ENCODE assay signal across 9 cellular contexts in the genomic region with DNA sequence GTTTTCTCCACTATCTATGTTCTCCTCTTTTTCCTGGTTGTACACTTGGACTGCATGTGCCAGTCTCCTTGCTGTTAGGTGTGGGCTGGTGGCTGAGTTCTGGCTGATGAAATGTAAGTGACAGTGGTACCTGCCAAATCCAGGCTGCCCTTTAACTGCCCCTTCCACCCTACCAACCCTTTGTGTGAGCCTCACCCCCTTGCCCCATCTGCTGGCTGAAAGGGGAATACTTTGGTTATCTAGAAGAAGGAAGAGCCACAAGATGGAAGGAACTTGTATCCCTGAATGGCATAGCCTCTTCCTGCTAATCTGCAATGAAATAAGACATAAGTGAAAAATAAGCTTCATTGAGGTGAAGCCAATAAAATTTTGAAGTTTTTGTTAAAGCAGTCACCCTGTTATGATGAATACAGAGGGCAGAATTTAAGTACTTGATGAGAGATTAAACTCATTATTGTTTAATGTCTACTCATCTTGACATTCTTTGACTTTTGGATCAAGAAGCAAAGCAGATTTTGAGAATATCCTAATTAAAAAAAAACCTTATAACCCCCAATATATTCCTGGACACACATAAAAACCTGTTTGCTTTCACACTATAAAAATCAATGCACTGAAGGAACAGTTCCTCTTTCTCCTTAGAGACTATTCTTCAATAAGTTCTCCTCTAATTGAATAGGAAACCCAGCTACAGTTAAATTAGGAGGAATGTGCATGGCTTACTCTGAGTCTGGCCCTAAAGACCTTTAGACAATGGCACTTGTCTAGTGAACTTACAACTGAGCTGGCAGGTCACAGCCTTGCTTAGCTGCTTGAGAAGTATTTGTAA.
DNase-seq lines count a peak whose midpoint lies in the region; ATAC-seq, FAIRE-seq and TF ChIP-seq lines count a peak whose summit lies in the region.
"Had no signal": no experiment of that assay in that cellular context is flagged by ENCODE, and none has a peak within 500 bp of the region (broad histone marks: within the 10 kb centered on the region; RNA-seq: fewer than 3 reads in every experiment).

No MANE protein-coding gene starts in this region.

- RAD21 ChIA-PET in GM12878 (lab: Charles Lee; ENCODE audit: unreplicated experiment): interaction anchor here (0.6 to 4.9 kb wide), 44 partner anchors 9 to 1026 kb away, joined by 3 to 53 read pairs (median 5); a partner anchor contains a TSS

- no peak for TF ChIP-seq POLR2A in GM12878 (IDR thresholded peaks at IDR 0.05; ENCODE audit: low read depth, low read length)

- TF ChIP-seq RAD21 in GM12878 (IDR thresholded peaks at IDR 0.05; ENCODE audit: insufficient read depth, low read depth, low read length): peak; percentile 94

- in situ Hi-C loops in GM12878 (cut with MboI): no loop called here

- FAIRE-seq in GM12878 (lab: Jason Lieb, UNC): peak; percentile 84

- H3K79me2 ChIP-seq in GM12878 (ENCODE audit: control insufficient read depth, insufficient read depth, low read length): no peaks in the 10 kb centered on the region; the same call in 1 of the 2 replicates

- peak overlapping the region; percentile 24 for H3K27ac ChIP-seq in GM12878 (ENCODE audit: control insufficient read depth, insufficient read depth)
- H3K27ac ChIP-seq in lung (ENCODE audit: low read depth in 1 of 2, low read length in 1 of 2): no peak overlapping the region
- H3K27ac ChIP-seq: BLaER1 treated with 17β-estradiol and CSF1 and Interleukin-3, amounts not matched to agents 10 nM and 100 nM had no signal

- H3K27me3 ChIP-seq in GM12878 (replicated peaks in 1 of 2; ENCODE audit: control insufficient read depth in 2 of 2, insufficient read depth in 2 of 2, low read length in 1 of 2) (no peaks in the 10 kb centered on the region), lung (ENCODE audit: control insufficient read depth, insufficient read depth) (no peaks in the 10 kb centered on the region)
- H3K27me3 ChIP-seq: BLaER1 treated with 17β-estradiol and CSF1 and Interleukin-3, amounts not matched to agents 10 nM and 100 nM had no signal

- no TSS peak for BruUV-seq in GM12878 (replicated peaks; lab: Mats Ljungman, UMichigan)

- no peak for TF ChIP-seq EP300 in GM12878 (IDR thresholded peaks at IDR 0.05; ENCODE audit: borderline replicate concordance in 1 of 2, control insufficient read depth in 1 of 2, low read depth in 2 of 2, low read length in 2 of 2)

- DNase-seq in NCI-H146 (lab: John Stamatoyannopoulos, UW) (peak; percentile 39), NCI-H146 treated with DMSO at 0.1 percent for 48 hours (lab: John Stamatoyannopoulos, UW; ENCODE audit: unreplicated experiment) (no peak), HS-27A (ENCODE audit: low read depth) (peak; percentile 23), RKO (ENCODE audit: low spot score) (peak; percentile 30), GM12878 (ENCODE audit: low read depth, low spot score) (no peak), lung (ENCODE audit: low spot score) (peak; percentile 51)

- no peak overlapping the region for H3K4me3 ChIP-seq in GM12878
- no peak overlapping the region for H3K4me3 ChIP-seq in lung
- H3K4me3 ChIP-seq: BLaER1 treated with 17β-estradiol and CSF1 and Interleukin-3, amounts not matched to agents 10 nM and 100 nM had no signal

- no peaks in the 10 kb centered on the region for H4K20me1 ChIP-seq in GM12878 (ENCODE audit: control insufficient read depth, insufficient read depth)
- H4K20me1 ChIP-seq: BLaER1 treated with 17β-estradiol and CSF1 and Interleukin-3, amounts not matched to agents 10 nM and 100 nM had no signal

- no peaks in the 10 kb centered on the region for H3K36me3 ChIP-seq in GM12878 (ENCODE audit: control insufficient read depth in 2 of 2, insufficient read depth in 2 of 2, low read length in 1 of 2)
- H3K36me3 ChIP-seq in lung (ENCODE audit: control insufficient read depth in 2 of 2, insufficient read depth in 2 of 2, low read length in 2 of 2): no peaks in the 10 kb centered on the region
- H3K36me3 ChIP-seq: BLaER1 treated with 17β-estradiol and CSF1 and Interleukin-3, amounts not matched to agents 10 nM and 100 nM had no signal

- CTCF ChIA-PET in GM12878 (lab: Yijun Ruan, JAX): interaction anchor here (0.6 to 4.8 kb wide), 59 partner anchors 9 to 1026 kb away, joined by 3 to 53 read pairs (median 5); a partner anchor contains a TSS

- no peak overlapping the region for H3K9ac ChIP-seq in GM12878 (ENCODE audit: control insufficient read depth, insufficient read depth, low read length)
- H3K9ac ChIP-seq: BLaER1 treated with 17β-estradiol and CSF1 and Interleukin-3, amounts not matched to agents 10 nM and 100 nM had no signal

- H3K4me1 ChIP-seq in GM12878 (ENCODE audit: control insufficient read depth, insufficient read depth, low read length) (peaks cover 31% of the 10 kb centered on the region), lung (ENCODE audit: control insufficient read depth in 2 of 2, insufficient read depth in 2 of 2, low read length in 2 of 2) (peaks cover 1 to 6% of the 10 kb centered on the region in 2 donors)

- H3K9me3 ChIP-seq in GM12878 (replicated peaks; ENCODE audit: control insufficient read depth, insufficient read depth, low read length): no peaks in the 10 kb centered on the region; the same call in 1 of the 3 replicates
- no peaks in the 10 kb centered on the region for H3K9me3 ChIP-seq in lung (ENCODE audit: control insufficient read depth in 2 of 2, insufficient read depth in 1 of 2, low read length in 1 of 2)

- POLR2A ChIA-PET in GM12878 (lab: Charles Lee): interaction anchor here (0.8 to 3.2 kb wide), 15 partner anchors 9 to 273 kb away, joined by 3 to 13 read pairs (median 4); a partner anchor contains a TSS

- intact Hi-C loops in GM12878 (cut with micrococcal nuclease; ENCODE audit: unreplicated experiment): loop anchor here (1.0 to 5.0 kb wide), 7 partner anchors 37 to 1025 kb away; a partner anchor contains a TSS

- H3K4me2 ChIP-seq in GM12878 (ENCODE audit: control insufficient read depth, insufficient read depth): peak overlapping the region; percentile 28; the same call in 1 of the 2 replicates
- H3K4me2 ChIP-seq: BLaER1 treated with 17β-estradiol and CSF1 and Interleukin-3, amounts not matched to agents 10 nM and 100 nM had no signal

- H2AFZ ChIP-seq in GM12878 (ENCODE audit: control insufficient read depth, low read depth, low read length): peak overlapping the region; percentile 70

- peak; percentile 58 to 82 (median 72) for TF ChIP-seq CTCF in GM12878 (IDR thresholded peaks at IDR 0.05 in 2 of 3, conservative IDR thresholded peaks at IDR 0.05 in 1 of 3; ENCODE audit: control insufficient read depth in 2 of 3, extremely low read depth in 1 of 3, insufficient read depth in 1 of 3, low read depth in 3 of 3, low read length in 3 of 3)
- TF ChIP-seq CTCF in lung (IDR thresholded peaks at IDR 0.05; ENCODE audit: control extremely low read depth, extremely low read depth): peak; percentile 11

- peak; percentile 74 for ATAC-seq in GM12878
- no peak for ATAC-seq in lung (ENCODE audit: insufficient read depth, low FRiP score)
- ATAC-seq in HG03045 (IDR thresholded peaks at IDR 0.05; ENCODE audit: unreplicated experiment): no peak
- no peak for ATAC-seq in HG03196 (IDR thresholded peaks at IDR 0.05; ENCODE audit: unreplicated experiment)

- SMC1A ChIA-PET in GM12878 (lab: Charles Lee; ENCODE audit: uncharacterized antibody, unreplicated experiment): interaction anchor here (0.6 to 11.7 kb wide), 67 partner anchors 10 to 1021 kb away, joined by 3 to 145 read pairs (median 5); a partner anchor contains a TSS

TF ChIP-seq in GM12878, 131 proteins besides CTCF, POLR2A, EP300 and RAD21 (continues in another document):
- TF ChIP-seq ZNF622 (IDR thresholded peaks at IDR 0.05) (no peak), TBL1XR1 (IDR thresholded peaks at IDR 0.05; ENCODE audit: low read depth, low read length) (0 out of 2 replicates have a peak, but pooled peaks have one; percentile 53), RB1 (IDR thresholded peaks at IDR 0.05; ENCODE audit: borderline replicate concordance) (peak; percentile 22; the same call in 1 of the 2 replicates), SPI1 (IDR thresholded peaks at IDR 0.05; ENCODE audit: borderline replicate concordance, insufficient read depth, low read depth, low read length) (peak; percentile 69)
- TF ChIP-seq, protein P1, sequence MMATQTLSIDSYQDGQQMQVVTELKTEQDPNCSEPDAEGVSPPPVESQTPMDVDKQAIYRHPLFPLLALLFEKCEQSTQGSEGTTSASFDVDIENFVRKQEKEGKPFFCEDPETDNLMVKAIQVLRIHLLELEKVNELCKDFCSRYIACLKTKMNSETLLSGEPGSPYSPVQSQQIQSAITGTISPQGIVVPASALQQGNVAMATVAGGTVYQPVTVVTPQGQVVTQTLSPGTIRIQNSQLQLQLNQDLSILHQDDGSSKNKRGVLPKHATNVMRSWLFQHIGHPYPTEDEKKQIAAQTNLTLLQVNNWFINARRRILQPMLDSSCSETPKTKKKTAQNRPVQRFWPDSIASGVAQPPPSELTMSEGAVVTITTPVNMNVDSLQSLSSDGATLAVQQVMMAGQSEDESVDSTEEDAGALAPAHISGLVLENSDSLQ (IDR thresholded peaks at IDR 0.05): peak; percentile 90

Comparison
In these comparisons a context has a peak if more than half of its experiments do, and no peak if none do; other contexts are left out.
1. DNase-seq: peak in NCI-H146 (single experiment), HS-27A (single experiment), RKO (single experiment) and lung (single experiment); none in NCI-H146 treated with DMSO at 0.1 percent for 48 hours (single experiment) and GM12878 (single experiment).